1 cellular context compared by ENCODE assay signal in the genomic region with DNA sequence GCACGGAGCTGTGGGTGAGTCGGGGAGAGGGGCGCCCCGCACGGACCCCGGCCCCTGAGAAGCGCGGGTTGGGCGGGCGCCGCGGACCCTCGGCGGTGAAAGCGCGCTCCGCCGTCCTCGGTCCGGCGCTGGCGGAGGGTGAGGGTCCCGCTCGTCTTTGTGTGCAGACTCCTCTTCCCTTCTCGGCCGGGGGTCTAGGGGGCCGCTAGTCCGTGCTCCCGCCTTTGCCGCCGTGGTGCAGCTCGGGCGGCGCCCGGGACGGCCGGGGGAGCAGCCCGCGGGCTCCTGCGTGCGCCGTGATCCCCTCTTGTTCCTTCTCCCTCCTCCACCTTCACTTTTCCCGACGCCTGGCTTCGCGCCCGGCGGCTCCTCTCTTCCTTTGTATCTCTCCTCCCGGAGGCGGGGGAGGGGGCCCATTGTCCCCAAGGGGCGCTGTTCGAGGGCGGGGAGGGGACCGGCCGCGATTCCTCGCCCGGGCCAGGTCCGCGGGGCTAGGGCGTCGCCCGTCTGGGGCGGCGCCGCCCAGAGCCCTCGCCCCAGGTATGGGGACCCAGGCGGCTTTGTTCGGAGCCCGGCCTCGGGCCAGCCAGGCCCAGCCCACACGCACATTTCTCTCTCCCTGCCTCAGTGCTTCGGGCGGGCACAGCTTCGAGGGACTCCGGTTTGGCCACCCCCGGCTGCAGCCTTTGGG.
TF ChIP-seq lines count a peak whose summit lies in the region.

No MANE protein-coding gene starts in this region.

TF ChIP-seq in K562, 482 proteins besides CTCF, POLR2A, EP300 and RAD21 (continued from another document):
- TF ChIP-seq, protein P1, sequence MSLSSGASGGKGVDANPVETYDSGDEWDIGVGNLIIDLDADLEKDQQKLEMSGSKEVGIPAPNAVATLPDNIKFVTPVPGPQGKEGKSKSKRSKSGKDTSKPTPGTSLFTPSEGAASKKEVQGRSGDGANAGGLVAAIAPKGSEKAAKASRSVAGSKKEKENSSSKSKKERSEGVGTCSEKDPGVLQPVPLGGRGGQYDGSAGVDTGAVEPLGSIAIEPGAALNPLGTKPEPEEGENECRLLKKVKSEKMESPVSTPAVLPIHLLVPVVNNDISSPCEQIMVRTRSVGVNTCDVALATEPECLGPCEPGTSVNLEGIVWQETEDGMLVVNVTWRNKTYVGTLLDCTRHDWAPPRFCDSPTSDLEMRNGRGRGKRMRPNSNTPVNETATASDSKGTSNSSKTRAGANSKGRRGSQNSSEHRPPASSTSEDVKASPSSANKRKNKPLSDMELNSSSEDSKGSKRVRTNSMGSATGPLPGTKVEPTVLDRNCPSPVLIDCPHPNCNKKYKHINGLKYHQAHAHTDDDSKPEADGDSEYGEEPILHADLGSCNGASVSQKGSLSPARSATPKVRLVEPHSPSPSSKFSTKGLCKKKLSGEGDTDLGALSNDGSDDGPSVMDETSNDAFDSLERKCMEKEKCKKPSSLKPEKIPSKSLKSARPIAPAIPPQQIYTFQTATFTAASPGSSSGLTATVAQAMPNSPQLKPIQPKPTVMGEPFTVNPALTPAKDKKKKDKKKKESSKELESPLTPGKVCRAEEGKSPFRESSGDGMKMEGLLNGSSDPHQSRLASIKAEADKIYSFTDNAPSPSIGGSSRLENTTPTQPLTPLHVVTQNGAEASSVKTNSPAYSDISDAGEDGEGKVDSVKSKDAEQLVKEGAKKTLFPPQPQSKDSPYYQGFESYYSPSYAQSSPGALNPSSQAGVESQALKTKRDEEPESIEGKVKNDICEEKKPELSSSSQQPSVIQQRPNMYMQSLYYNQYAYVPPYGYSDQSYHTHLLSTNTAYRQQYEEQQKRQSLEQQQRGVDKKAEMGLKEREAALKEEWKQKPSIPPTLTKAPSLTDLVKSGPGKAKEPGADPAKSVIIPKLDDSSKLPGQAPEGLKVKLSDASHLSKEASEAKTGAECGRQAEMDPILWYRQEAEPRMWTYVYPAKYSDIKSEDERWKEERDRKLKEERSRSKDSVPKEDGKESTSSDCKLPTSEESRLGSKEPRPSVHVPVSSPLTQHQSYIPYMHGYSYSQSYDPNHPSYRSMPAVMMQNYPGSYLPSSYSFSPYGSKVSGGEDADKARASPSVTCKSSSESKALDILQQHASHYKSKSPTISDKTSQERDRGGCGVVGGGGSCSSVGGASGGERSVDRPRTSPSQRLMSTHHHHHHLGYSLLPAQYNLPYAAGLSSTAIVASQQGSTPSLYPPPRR (CRISPR knock-in tag; IDR thresholded peaks at IDR 0.05; ENCODE audit: borderline replicate concordance): 0 out of 2 replicates have a peak, but pooled peaks have one; percentile 45
- TF ChIP-seq, protein P2, sequence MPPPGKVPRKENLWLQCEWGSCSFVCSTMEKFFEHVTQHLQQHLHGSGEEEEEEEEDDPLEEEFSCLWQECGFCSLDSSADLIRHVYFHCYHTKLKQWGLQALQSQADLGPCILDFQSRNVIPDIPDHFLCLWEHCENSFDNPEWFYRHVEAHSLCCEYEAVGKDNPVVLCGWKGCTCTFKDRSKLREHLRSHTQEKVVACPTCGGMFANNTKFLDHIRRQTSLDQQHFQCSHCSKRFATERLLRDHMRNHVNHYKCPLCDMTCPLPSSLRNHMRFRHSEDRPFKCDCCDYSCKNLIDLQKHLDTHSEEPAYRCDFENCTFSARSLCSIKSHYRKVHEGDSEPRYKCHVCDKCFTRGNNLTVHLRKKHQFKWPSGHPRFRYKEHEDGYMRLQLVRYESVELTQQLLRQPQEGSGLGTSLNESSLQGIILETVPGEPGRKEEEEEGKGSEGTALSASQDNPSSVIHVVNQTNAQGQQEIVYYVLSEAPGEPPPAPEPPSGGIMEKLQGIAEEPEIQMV (tag; conservative IDR thresholded peaks at IDR 0.05; ENCODE audit: low read depth): no peak
- TF ChIP-seq, protein P3, sequence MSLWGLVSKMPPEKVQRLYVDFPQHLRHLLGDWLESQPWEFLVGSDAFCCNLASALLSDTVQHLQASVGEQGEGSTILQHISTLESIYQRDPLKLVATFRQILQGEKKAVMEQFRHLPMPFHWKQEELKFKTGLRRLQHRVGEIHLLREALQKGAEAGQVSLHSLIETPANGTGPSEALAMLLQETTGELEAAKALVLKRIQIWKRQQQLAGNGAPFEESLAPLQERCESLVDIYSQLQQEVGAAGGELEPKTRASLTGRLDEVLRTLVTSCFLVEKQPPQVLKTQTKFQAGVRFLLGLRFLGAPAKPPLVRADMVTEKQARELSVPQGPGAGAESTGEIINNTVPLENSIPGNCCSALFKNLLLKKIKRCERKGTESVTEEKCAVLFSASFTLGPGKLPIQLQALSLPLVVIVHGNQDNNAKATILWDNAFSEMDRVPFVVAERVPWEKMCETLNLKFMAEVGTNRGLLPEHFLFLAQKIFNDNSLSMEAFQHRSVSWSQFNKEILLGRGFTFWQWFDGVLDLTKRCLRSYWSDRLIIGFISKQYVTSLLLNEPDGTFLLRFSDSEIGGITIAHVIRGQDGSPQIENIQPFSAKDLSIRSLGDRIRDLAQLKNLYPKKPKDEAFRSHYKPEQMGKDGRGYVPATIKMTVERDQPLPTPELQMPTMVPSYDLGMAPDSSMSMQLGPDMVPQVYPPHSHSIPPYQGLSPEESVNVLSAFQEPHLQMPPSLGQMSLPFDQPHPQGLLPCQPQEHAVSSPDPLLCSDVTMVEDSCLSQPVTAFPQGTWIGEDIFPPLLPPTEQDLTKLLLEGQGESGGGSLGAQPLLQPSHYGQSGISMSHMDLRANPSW (CRISPR knock-in tag; IDR thresholded peaks at IDR 0.05): no peak
- TF ChIP-seq, protein P4, sequence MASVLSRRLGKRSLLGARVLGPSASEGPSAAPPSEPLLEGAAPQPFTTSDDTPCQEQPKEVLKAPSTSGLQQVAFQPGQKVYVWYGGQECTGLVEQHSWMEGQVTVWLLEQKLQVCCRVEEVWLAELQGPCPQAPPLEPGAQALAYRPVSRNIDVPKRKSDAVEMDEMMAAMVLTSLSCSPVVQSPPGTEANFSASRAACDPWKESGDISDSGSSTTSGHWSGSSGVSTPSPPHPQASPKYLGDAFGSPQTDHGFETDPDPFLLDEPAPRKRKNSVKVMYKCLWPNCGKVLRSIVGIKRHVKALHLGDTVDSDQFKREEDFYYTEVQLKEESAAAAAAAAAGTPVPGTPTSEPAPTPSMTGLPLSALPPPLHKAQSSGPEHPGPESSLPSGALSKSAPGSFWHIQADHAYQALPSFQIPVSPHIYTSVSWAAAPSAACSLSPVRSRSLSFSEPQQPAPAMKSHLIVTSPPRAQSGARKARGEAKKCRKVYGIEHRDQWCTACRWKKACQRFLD (CRISPR knock-in tag; IDR thresholded peaks at IDR 0.05): 0 out of 2 replicates have a peak, but pooled peaks have one; percentile 32
